26 cellular contexts compared by ENCODE assay signal in the genomic region with DNA sequence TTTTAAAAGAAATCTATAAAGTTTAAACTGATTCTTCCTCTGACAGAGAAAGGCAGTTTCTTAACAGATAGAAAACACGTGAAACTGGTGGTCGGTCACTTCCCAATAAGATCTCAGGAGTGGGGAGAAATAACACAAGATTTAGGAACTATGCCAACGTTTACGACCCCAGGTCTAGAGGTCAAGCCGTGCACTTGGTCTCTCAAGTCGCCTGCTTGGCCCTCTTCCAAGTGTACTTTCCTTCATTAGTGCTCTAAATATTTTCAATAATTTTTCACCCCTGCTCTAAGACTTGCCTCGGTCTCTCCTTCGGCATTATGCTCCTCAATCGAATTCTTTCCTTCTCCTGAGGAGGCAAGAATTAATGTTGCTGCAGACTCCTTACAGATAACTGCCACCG.
"Had no signal": no experiment of that assay in that cellular context is flagged by ENCODE, and none has a peak within 500 bp of the region (broad histone marks: within the 10 kb centered on the region; RNA-seq: fewer than 3 reads in every experiment).

No MANE protein-coding gene starts in this region.

- H3K27ac ChIP-seq: adrenal gland, ascending aorta, heart left ventricle, right lobe of liver, skin epidermis, stomach, suprapubic skin, transverse colon, uterus had no signal

- H3K27ac Mint-ChIP-seq: activated naive CD4-positive, alpha-beta T cell treated with anti-CD3 and anti-CD28 coated beads, Interleukin-2, amount 10 ng/mL, durations not matched to agents 7 days and 5 days; activated T-cell treated with anti-CD3 and anti-CD28 coated beads, Interleukin-2, amount 50 U/mL, for 24 hours; endodermal cell; mesothelial cell of epicardium; stimulated activated memory B cell treated with anti-CD40 and anti-IgM and Interleukin-4, amounts not matched to agents 10 μg/mL and 1 μg/mL and 100 μg/mL, for 72 hours; WTC11 had no signal

- H3K4me3 ChIP-seq: adrenal gland, ascending aorta, heart left ventricle, right lobe of liver, skin epidermis, stomach, suprapubic skin, transverse colon, uterus had no signal

- FAIRE-seq: colon, islet of Langerhans had no signal

- ATAC-seq: heart left ventricle; left ventricle myocardium superior; right lobe of liver; stimulated activated memory B cell treated with anti-CD40 and anti-IgM and Interleukin-4, amounts not matched to agents 10 μg/mL and 1 μg/mL and 100 μg/mL, for 72 hours; T-cell; WTC11 had no signal

- H3K4me3 Mint-ChIP-seq: activated naive CD4-positive, alpha-beta T cell treated with anti-CD3 and anti-CD28 coated beads, Interleukin-2, amount 10 ng/mL, durations not matched to agents 7 days and 5 days; activated T-cell treated with anti-CD3 and anti-CD28 coated beads, Interleukin-2, amount 50 U/mL, for 24 hours; stimulated activated memory B cell treated with anti-CD40 and anti-IgM and Interleukin-4, amounts not matched to agents 10 μg/mL and 1 μg/mL and 100 μg/mL, for 72 hours had no signal

- H3K9me3 ChIP-seq: adrenal gland, ascending aorta, right lobe of liver, suprapubic skin, transverse colon, uterus had no signal

- H3K27me3 ChIP-seq: adrenal gland, ascending aorta, right lobe of liver, uterus had no signal

- DNase-seq: activated CD4-positive, alpha-beta T cell treated with anti-CD3 and anti-CD28 coated beads, Interleukin-2, amount 50 U/mL, for 4 hours; activated CD8-positive, alpha-beta memory T cell treated with anti-CD3 and anti-CD28 coated beads for 24 hours; activated CD8-positive, alpha-beta memory T cell treated with anti-CD3 and anti-CD28 coated beads, Interleukin-2, amount 50 U/mL, for 4 hours; activated effector memory CD4-positive, alpha-beta T cell treated with Interleukin-2 at 50 U/mL for 16 hours; activated naive CD4-positive, alpha-beta T cell treated with anti-CD3 and anti-CD28 coated beads, Interleukin-2, amount 10 ng/mL, durations not matched to agents 7 days and 5 days; activated T-cell treated with anti-CD3 and anti-CD28 coated beads, Interleukin-2, amount 50 U/mL, for 24 hours; adrenal gland; central memory CD4-positive, alpha-beta T cell; endodermal cell; heart left ventricle; left ventricle myocardium superior; mammary epithelial cell; right lobe of liver; stimulated activated CD4-positive, alpha-beta T cell treated with anti-CD3 and anti-CD28 coated beads, Interleukin-2, amount 100 ng/mL, for 24 hours; stomach; T-cell; transverse colon; uterus had no signal

- H3K36me3 ChIP-seq: adrenal gland, ascending aorta, heart left ventricle, right lobe of liver, stomach, suprapubic skin, transverse colon, uterus had no signal

- H3K36me3 Mint-ChIP-seq: mesothelial cell of epicardium; stimulated activated memory B cell treated with anti-CD40 and anti-IgM and Interleukin-4, amounts not matched to agents 10 μg/mL and 1 μg/mL and 100 μg/mL, for 72 hours had no signal
